1 cellular context compared by ENCODE assay signal in genomic region chr11:103601230-103601846, GRCh38.
TF ChIP-seq lines count a peak whose summit lies in the region.

No MANE protein-coding gene starts in this region.

TF ChIP-seq in SK-N-SH, 30 proteins besides CTCF, POLR2A, EP300 and RAD21 (continued from another document):
- TF ChIP-seq, protein P1, sequence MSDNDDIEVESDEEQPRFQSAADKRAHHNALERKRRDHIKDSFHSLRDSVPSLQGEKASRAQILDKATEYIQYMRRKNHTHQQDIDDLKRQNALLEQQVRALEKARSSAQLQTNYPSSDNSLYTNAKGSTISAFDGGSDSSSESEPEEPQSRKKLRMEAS (IDR thresholded peaks at IDR 0.05; ENCODE audit: low read depth) = no peak
